ENCODE assay signal across 8 cellular contexts in the genomic region with DNA sequence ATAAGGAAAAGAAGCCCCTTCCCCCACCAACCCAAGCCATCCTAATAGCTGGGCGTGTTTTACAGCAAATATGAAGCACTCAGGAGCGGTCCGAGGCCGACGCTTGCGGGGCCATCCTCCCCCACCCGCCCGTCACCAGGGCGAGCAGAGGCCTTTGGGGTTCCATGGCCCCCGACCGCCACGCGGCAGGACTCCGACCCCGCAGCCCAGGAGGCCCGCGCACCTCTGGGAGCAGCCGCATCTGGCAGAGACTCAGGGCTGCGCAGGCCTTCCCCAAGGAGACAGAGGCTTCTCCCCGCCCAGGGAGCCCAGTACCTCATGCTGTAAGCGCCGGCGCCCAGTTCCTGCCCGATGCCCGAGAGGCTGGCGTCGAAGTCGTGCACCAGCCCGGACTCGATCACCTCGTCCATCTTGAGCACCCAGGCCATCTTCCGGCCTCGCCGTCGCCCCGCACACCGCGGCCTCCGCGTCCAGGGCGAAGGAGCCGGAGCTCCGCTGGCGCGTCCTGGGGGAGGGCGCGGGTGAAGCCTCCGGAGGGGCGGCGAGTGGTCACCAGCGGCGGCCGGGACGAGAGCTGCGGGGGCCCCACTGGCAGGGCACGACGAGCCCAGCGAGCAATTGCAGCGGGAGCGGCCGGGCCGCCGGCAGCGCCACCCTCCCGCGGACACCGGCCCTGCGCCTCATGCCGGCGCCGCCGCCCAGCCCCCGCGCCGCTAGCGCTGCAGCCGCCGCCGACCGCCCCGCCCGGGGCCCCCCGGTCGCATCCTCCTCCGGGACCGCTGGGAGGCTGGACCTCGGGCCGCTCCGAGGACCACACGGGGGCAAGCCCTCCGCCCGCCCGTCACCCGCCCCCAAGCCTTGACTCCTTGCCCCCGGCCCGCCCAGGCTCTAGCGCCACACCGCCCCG. TPM values are rescaled to one million over a fixed set of nuclear protein-coding genes. Genes with fewer than 3 reads are reported as not detected.
DNase-seq lines count a peak whose midpoint lies in the region; ATAC-seq, FAIRE-seq and TF ChIP-seq lines count a peak whose summit lies in the region.

No MANE protein-coding gene starts in this region.

- DNase-seq in GM03348 (ENCODE audit: low spot score) (peak; percentile 85), HuH-7 (ENCODE audit: low spot score) (peak; percentile 47), colonic mucosa (peak; percentile 55), left lung (peak; percentile 65 to 91), D721Med (ENCODE audit: insufficient read length, low spot score) (no peak)
- DNase-seq in activated CD4-positive, alpha-beta T cell treated with anti-CD3 and anti-CD28 coated beads for 1 hour = peak; percentile 20
- peak; percentile 39 to 45 for DNase-seq in stimulated activated CD4-positive, alpha-beta T cell treated with anti-CD3 and anti-CD28 coated beads, Interleukin-2, amount 100 ng/mL, for 48 hours

- peak overlapping the region; percentile 94 to 97 for H3K9ac ChIP-seq in colonic mucosa (ENCODE audit: low read depth in 2 of 2, low read length in 2 of 2)

- intact Hi-C loops in colonic mucosa (cut with DNase I) = no loop called here
- intact Hi-C loops in left lung (cut with DNase I) = no loop called here

- ATAC-seq in GM21423 (IDR thresholded peaks at IDR 0.05; ENCODE audit: unreplicated experiment) (peak; percentile 21), left lung (peak; percentile 13)

- H3K27ac ChIP-seq in colonic mucosa (peak overlapping the region; percentile 100), left lung (peak overlapping the region; percentile 97 to 99)

- H3K4me1 ChIP-seq in colonic mucosa = peaks cover 6% of the 10 kb centered on the region
- peaks cover 25 to 51% of the 10 kb centered on the region in 2 donors for H3K4me1 ChIP-seq in left lung

- TF ChIP-seq CTCF in colonic mucosa (IDR thresholded peaks at IDR 0.05) (no peak), left lung (IDR thresholded peaks at IDR 0.05) (no peak), D721Med (IDR thresholded peaks at IDR 0.05; ENCODE audit: insufficient read depth, missing control alignments) (no peak)

- no peak for FAIRE-seq in D721Med (lab: Jason Lieb, UNC)

- H3K27me3 ChIP-seq in colonic mucosa = no peaks in the 10 kb centered on the region
- H3K27me3 ChIP-seq in left lung = no peaks in the 10 kb centered on the region

- no peaks in the 10 kb centered on the region for H3K36me3 ChIP-seq in colonic mucosa
- H3K36me3 ChIP-seq in left lung = no peaks in the 10 kb centered on the region

- H3K9me3 ChIP-seq in colonic mucosa (no peaks in the 10 kb centered on the region), left lung (no peaks in the 10 kb centered on the region)

- H3K4me3 ChIP-seq in colonic mucosa (peak overlapping the region; percentile 70), left lung (peak overlapping the region; percentile 79 to 93)

RNA-seq across cellular contexts. Expression of a gene that starts 0.5 kb away (rescaled TPM):
- total RNA-seq in colonic mucosa (10 to 100 TPM; 68.2 to 71.4 TPM), left lung (10 to 100 TPM; 60.9 to 66.4 TPM)
